ENCODE assay signal across 15 cellular contexts in genomic region chr16:3127745-3128144, GRCh38. TPM values are rescaled to one million over a fixed set of nuclear protein-coding genes. Genes with fewer than 3 reads are reported as not detected.
DNase-seq lines count a peak whose midpoint lies in the region; ATAC-seq and TF ChIP-seq lines count a peak whose summit lies in the region.
"Had no signal": no experiment of that assay in that cellular context is flagged by ENCODE, and none has a peak within 500 bp of the region (broad histone marks: within the 10 kb centered on the region; RNA-seq: fewer than 3 reads in every experiment).

No MANE protein-coding gene starts in this region.

- peaks cover 46% of the 10 kb centered on the region for H3K4me1 Mint-ChIP-seq in activated naive CD8-positive, alpha-beta T cell (ENCODE audit: low read depth)
- peaks cover 35% of the 10 kb centered on the region for H3K4me1 Mint-ChIP-seq in activated naive CD8-positive, alpha-beta T cell treated with anti-CD3 and anti-CD28 coated beads for 36 hours
- peaks cover 57% of the 10 kb centered on the region for H3K4me1 Mint-ChIP-seq in stimulated activated memory B cell treated with anti-CD40 and anti-IgM and Interleukin-4, amounts not matched to agents 10 μg/mL and 1 μg/mL and 100 μg/mL, for 72 hours

- TF ChIP-seq CTCF in heart left ventricle (IDR thresholded peaks at IDR 0.05): no peak

- no peak overlapping the region for H3K4me3 ChIP-seq in heart left ventricle

- 75 to 82% (median 78%) methylated on average over 6 of the region's 6 CpGs for WGBS in heart left ventricle, 4 donors

- no peak overlapping the region for H3K27ac ChIP-seq in heart left ventricle

- no peaks in the 10 kb centered on the region for H3K9me3 ChIP-seq in heart left ventricle

- peaks cover 0 to 23% (median 9%) of the 10 kb centered on the region in 9 donors for H3K36me3 ChIP-seq in heart left ventricle

- intact Hi-C loops in heart left ventricle (cut with DNase I): loop anchor here in 9 of 10 donors (2.0 to 5.0 kb wide), 5 partner anchors 21 to 70 kb away; no protein-coding TSS in a partner anchor

- peaks cover 0 to 58% (median 28%) of the 10 kb centered on the region in 12 donors for H3K4me1 ChIP-seq in heart left ventricle

- H3K27me3 Mint-ChIP-seq in activated naive CD8-positive, alpha-beta T cell: no peaks in the 10 kb centered on the region
- no peaks in the 10 kb centered on the region for H3K27me3 Mint-ChIP-seq in activated naive CD8-positive, alpha-beta T cell treated with anti-CD3 and anti-CD28 coated beads for 36 hours
- H3K27me3 Mint-ChIP-seq in stimulated activated memory B cell treated with anti-CD40 and anti-IgM and Interleukin-4, amounts not matched to agents 10 μg/mL and 1 μg/mL and 100 μg/mL, for 72 hours: no peaks in the 10 kb centered on the region
- H3K27me3 Mint-ChIP-seq: naive B cell had no signal

- no peaks in the 10 kb centered on the region for H3K27me3 ChIP-seq in heart left ventricle

- peak overlapping the region; percentile 35 for H3K4me3 Mint-ChIP-seq in activated naive CD8-positive, alpha-beta T cell
- H3K4me3 Mint-ChIP-seq in activated naive CD8-positive, alpha-beta T cell treated with anti-CD3 and anti-CD28 coated beads for 36 hours: no peak overlapping the region
- H3K4me3 Mint-ChIP-seq in stimulated activated memory B cell treated with anti-CD40 and anti-IgM and Interleukin-4, amounts not matched to agents 10 μg/mL and 1 μg/mL and 100 μg/mL, for 72 hours: no peak overlapping the region

- peak overlapping the region; percentile 50 for H3K27ac Mint-ChIP-seq in activated naive CD8-positive, alpha-beta T cell
- no peak overlapping the region for H3K27ac Mint-ChIP-seq in activated naive CD8-positive, alpha-beta T cell treated with anti-CD3 and anti-CD28 coated beads for 36 hours
- peak overlapping the region; percentile 37 for H3K27ac Mint-ChIP-seq in stimulated activated memory B cell treated with anti-CD40 and anti-IgM and Interleukin-4, amounts not matched to agents 10 μg/mL and 1 μg/mL and 100 μg/mL, for 72 hours

- ATAC-seq in stimulated activated memory B cell treated with anti-CD40 and anti-IgM and Interleukin-4, amounts not matched to agents 10 μg/mL and 1 μg/mL and 100 μg/mL, for 72 hours: no peak
- no peak for ATAC-seq in heart left ventricle
- ATAC-seq: Panc1 had no signal

- H3K9me3 Mint-ChIP-seq in activated naive CD8-positive, alpha-beta T cell (ENCODE audit: low read depth): no peaks in the 10 kb centered on the region
- no peaks in the 10 kb centered on the region for H3K9me3 Mint-ChIP-seq in activated naive CD8-positive, alpha-beta T cell treated with anti-CD3 and anti-CD28 coated beads for 36 hours
- H3K9me3 Mint-ChIP-seq in stimulated activated memory B cell treated with anti-CD40 and anti-IgM and Interleukin-4, amounts not matched to agents 10 μg/mL and 1 μg/mL and 100 μg/mL, for 72 hours: no peaks in the 10 kb centered on the region
- H3K9me3 Mint-ChIP-seq: naive B cell had no signal

- H3K36me3 Mint-ChIP-seq in activated naive CD8-positive, alpha-beta T cell: peaks cover 2% of the 10 kb centered on the region
- H3K36me3 Mint-ChIP-seq in activated naive CD8-positive, alpha-beta T cell treated with anti-CD3 and anti-CD28 coated beads for 36 hours: peaks cover 25% of the 10 kb centered on the region
- peaks cover 12% of the 10 kb centered on the region for H3K36me3 Mint-ChIP-seq in stimulated activated memory B cell treated with anti-CD40 and anti-IgM and Interleukin-4, amounts not matched to agents 10 μg/mL and 1 μg/mL and 100 μg/mL, for 72 hours
- H3K36me3 Mint-ChIP-seq: naive B cell had no signal

- no peak for TF ChIP-seq POLR2A in heart left ventricle (IDR thresholded peaks at IDR 0.05)

- DNase-seq in activated naive CD8-positive, alpha-beta T cell treated with anti-CD3 and anti-CD28 coated beads for 36 hours: no peak
- DNase-seq in NCI-H524 (lab: John Stamatoyannopoulos, UW): peak; percentile 90 to 96
- DNase-seq in cerebellar cortex (ENCODE audit: low spot score): peak; percentile 81
- DNase-seq in DMS153 (lab: John Stamatoyannopoulos, UW): no peak
- no peak for DNase-seq in heart left ventricle
- no peak for DNase-seq in putamen (ENCODE audit: low spot score)
- DNase-seq: activated CD8-positive, alpha-beta memory T cell treated with anti-CD3 and anti-CD28 coated beads, Interleukin-2, amount 50 U/mL, for 4 hours; effector memory CD4-positive, alpha-beta T cell; Karpas-422; naive B cell had no signal

RNA-seq across cellular contexts. Expression of gene ZNF213, which starts 7.1 kb away (rescaled TPM):
- total RNA-seq in activated naive CD8-positive, alpha-beta T cell treated with anti-CD3 and anti-CD28 coated beads for 36 hours: 1 to 10 TPM; 7.6 to 9.1 TPM
- total RNA-seq in heart left ventricle: 10 to 100 TPM in 2 of 9 donors, 1 to 10 TPM in 7; 6.7 to 14.3 (median 8.2) TPM
- 10 to 100 TPM in 1 of 2 donors, 1 to 10 TPM in 1; 8.7 to 14.2 TPM for polyA plus RNA-seq in heart left ventricle

RNA-seq across cellular contexts. Expression of gene ZNF205, which starts 15.4 kb away (rescaled TPM):
- under 1 TPM; 0.35 to 0.36 TPM for total RNA-seq in activated naive CD8-positive, alpha-beta T cell treated with anti-CD3 and anti-CD28 coated beads for 36 hours
- total RNA-seq in heart left ventricle: 10 to 100 TPM in 2 of 9 donors, 1 to 10 TPM in 7; 7.4 to 19.8 (median 8.1) TPM
- polyA plus RNA-seq in heart left ventricle: 10 to 100 TPM; 13.9 to 17.0 TPM

RNA-seq across cellular contexts. Expression of gene ZSCAN10, which starts 28.7 kb away (rescaled TPM):
- total RNA-seq in activated naive CD8-positive, alpha-beta T cell treated with anti-CD3 and anti-CD28 coated beads for 36 hours: not detected
- total RNA-seq in heart left ventricle: not detected
- not detected for polyA plus RNA-seq in heart left ventricle
- total RNA-seq: kidney epithelial cell had no signal
- polyA plus RNA-seq: BJ had no signal

Comparison
In these comparisons a context has a peak if more than half of its experiments do, and no peak if none do; other contexts are left out.
1. DNase-seq: peak in NCI-H524 (2 of 2) and cerebellar cortex (single experiment); none in activated naive CD8-positive, alpha-beta T cell treated with anti-CD3 and anti-CD28 coated beads for 36 hours (single experiment), DMS153 (single experiment), heart left ventricle (0 of 5) and putamen (single experiment).
2. RNA of gene ZNF205, which starts 15.4 kb away (total RNA-seq): 7.4 to 19.8 TPM in heart left ventricle; 0.35 to 0.36 TPM in activated naive CD8-positive, alpha-beta T cell treated with anti-CD3 and anti-CD28 coated beads for 36 hours; every median in the first group is over 4 times any median in the second.